8 cellular contexts compared by ENCODE assay signal in genomic region chr3:126208618-126209256, GRCh38. TPM values are rescaled to one million over a fixed set of nuclear protein-coding genes. Genes with fewer than 3 reads are reported as not detected.
DNase-seq lines count a peak whose midpoint lies in the region; ATAC-seq and TF ChIP-seq lines count a peak whose summit lies in the region.

No MANE protein-coding gene starts in this region.

- in situ Hi-C loops in astrocyte of the spinal cord (cut with HindIII; ENCODE audit: low sequenced_read_pairs): no loop called here

- no peak for TF ChIP-seq CTCF in astrocyte of the spinal cord (IDR thresholded peaks at IDR 0.05; ENCODE audit: low read depth, low read length)

- no peaks in the 10 kb centered on the region for H3K36me3 Mint-ChIP-seq in activated CD4-positive, alpha-beta memory T cell treated with anti-CD3 and anti-CD28 coated beads, Interleukin-2, amount 10 ng/mL, durations not matched to agents 7 days and 5 days (ENCODE audit: low read depth)

- no peak overlapping the region for H3K4me3 ChIP-seq in astrocyte of the spinal cord (ENCODE audit: low read depth, low read length)

- H3K4me1 Mint-ChIP-seq in activated CD4-positive, alpha-beta memory T cell treated with anti-CD3 and anti-CD28 coated beads, Interleukin-2, amount 10 ng/mL, durations not matched to agents 7 days and 5 days: peaks cover 2% of the 10 kb centered on the region

- CTCF ChIA-PET in activated CD4-positive, alpha-beta memory T cell treated with anti-CD3 and anti-CD28 coated beads, Interleukin-2, amount 10 ng/mL, durations not matched to agents 7 days and 5 days (lab: Charles Lee): no interaction called here

- no peaks in the 10 kb centered on the region for H3K9me3 Mint-ChIP-seq in activated CD4-positive, alpha-beta memory T cell treated with anti-CD3 and anti-CD28 coated beads, Interleukin-2, amount 10 ng/mL, durations not matched to agents 7 days and 5 days

- POLR2A ChIA-PET in activated CD4-positive, alpha-beta memory T cell treated with anti-CD3 and anti-CD28 coated beads, Interleukin-2, amount 10 ng/mL, durations not matched to agents 7 days and 5 days (lab: Charles Lee): no interaction called here

- H3K27me3 Mint-ChIP-seq in activated CD4-positive, alpha-beta memory T cell treated with anti-CD3 and anti-CD28 coated beads, Interleukin-2, amount 10 ng/mL, durations not matched to agents 7 days and 5 days: peaks cover 23% of the 10 kb centered on the region

- H3K4me3 Mint-ChIP-seq in activated CD4-positive, alpha-beta memory T cell treated with anti-CD3 and anti-CD28 coated beads, Interleukin-2, amount 10 ng/mL, durations not matched to agents 7 days and 5 days: no peak overlapping the region

- H3K27ac Mint-ChIP-seq in activated CD4-positive, alpha-beta memory T cell treated with anti-CD3 and anti-CD28 coated beads, Interleukin-2, amount 10 ng/mL, durations not matched to agents 7 days and 5 days: no peak overlapping the region

- peak; percentile 45 for ATAC-seq in left lobe of liver
- no peak for ATAC-seq in HG03442 (IDR thresholded peaks at IDR 0.05; ENCODE audit: unreplicated experiment)

- DNase-seq in CD1c-positive myeloid dendritic cell (ENCODE audit: extremely low spot score) (peak; percentile 8), NCI-H1436 treated with DMSO at 0.1 percent for 48 hours (lab: John Stamatoyannopoulos, UW) (peak; percentile 54), astrocyte of the spinal cord (ENCODE audit: low read depth, low spot score) (peak; percentile 85), left lobe of liver (ENCODE audit: low spot score) (peak; percentile 83), NOMO-1 (lab: John Stamatoyannopoulos, UW; ENCODE audit: unreplicated experiment in 2 of 2) (no peak)
- no peak for DNase-seq in activated CD4-positive, alpha-beta memory T cell treated with anti-CD3 and anti-CD28 coated beads, Interleukin-2, amount 10 ng/mL, durations not matched to agents 7 days and 5 days
- no peak for DNase-seq in activated CD8-positive, alpha-beta memory T cell treated with anti-CD3 and anti-CD28 coated beads, Interleukin-2, amount 50 U/mL, for 4 hours

RNA-seq across cellular contexts. Expression of gene ALDH1L1, which starts 28.4 kb away (rescaled TPM):
- 492 TPM for total RNA-seq in left lobe of liver
- not detected for total RNA-seq in activated CD4-positive, alpha-beta memory T cell treated with anti-CD3 and anti-CD28 coated beads, Interleukin-2, amount 10 ng/mL, durations not matched to agents 7 days and 5 days

Comparison
In these comparisons a context has a peak if more than half of its experiments do, and no peak if none do; other contexts are left out.
1. DNase-seq: peak in CD1c-positive myeloid dendritic cell (single experiment), NCI-H1436 treated with DMSO at 0.1 percent for 48 hours (single experiment), astrocyte of the spinal cord (single experiment) and left lobe of liver (single experiment); none in activated CD4-positive, alpha-beta memory T cell treated with anti-CD3 and anti-CD28 coated beads, Interleukin-2, amount 10 ng/mL, durations not matched to agents 7 days and 5 days (single experiment), NOMO-1 (0 of 2) and activated CD8-positive, alpha-beta memory T cell treated with anti-CD3 and anti-CD28 coated beads, Interleukin-2, amount 50 U/mL, for 4 hours (single experiment).
2. RNA of gene ALDH1L1, which starts 28.4 kb away (total RNA-seq): 492 TPM in left lobe of liver (single experiment); not detected in activated CD4-positive, alpha-beta memory T cell treated with anti-CD3 and anti-CD28 coated beads, Interleukin-2, amount 10 ng/mL, durations not matched to agents 7 days and 5 days; every median in the first group is over 100 times any median in the second.